ENCODE assay signal across 8 cellular contexts in genomic region chr22:37808294-37808657, GRCh38. TPM values are rescaled to one million over a fixed set of nuclear protein-coding genes. Genes with fewer than 3 reads are reported as not detected.
DNase-seq lines count a peak whose midpoint lies in the region; ATAC-seq and TF ChIP-seq lines count a peak whose summit lies in the region.

No MANE protein-coding gene starts in this region.

- DNase-seq in PC-3: no peak
- DNase-seq in epithelial cell of prostate (ENCODE audit: low read depth, low spot score): no peak
- DNase-seq in osteocyte (ENCODE audit: extremely low spot score, unreplicated experiment): no peak
- no peak for DNase-seq in stimulated activated CD4-positive, alpha-beta T cell treated with anti-CD3 and anti-CD28 coated beads, Interleukin-4, amount 100 ng/mL, for 24 hours
- DNase-seq in NCI-H446 treated with DMSO at 0.1 percent for 48 hours (lab: John Stamatoyannopoulos, UW): no peak
- no peak for DNase-seq in NCI-H524 treated with DMSO at 0.1 percent for 48 hours (lab: John Stamatoyannopoulos, UW)

- peak overlapping the region; percentile 45 for H3K9ac ChIP-seq in PC-3 (ENCODE audit: low read length)

- H3K4me1 Mint-ChIP-seq in osteocyte (ENCODE audit: unreplicated experiment): peaks cover 43% of the 10 kb centered on the region

- peaks cover 42% of the 10 kb centered on the region for H3K27me3 ChIP-seq in DOHH2 (ENCODE audit: control insufficient read depth, low read length)
- H3K27me3 ChIP-seq in PC-3 (ENCODE audit: low read length): no peaks in the 10 kb centered on the region

- H3F3A ChIP-seq in DOHH2 (ENCODE audit: control insufficient read depth, insufficient read depth): peaks cover 2% of the 10 kb centered on the region; the same call in 1 of the 2 replicates
- H3F3A ChIP-seq in PC-3 (ENCODE audit: low read length, unreplicated experiment): peaks cover 18% of the 10 kb centered on the region

- peak overlapping the region; percentile 82 for H3K4me3 Mint-ChIP-seq in osteocyte (ENCODE audit: unreplicated experiment)

- intact Hi-C loops in PC-3 (cut with micrococcal nuclease): loop anchor here (10.0 kb wide), 1 partner anchor 123 kb away; the partner anchor contains the start of gene NOL12

- H4K20me1 ChIP-seq in DOHH2 (ENCODE audit: control insufficient read depth, insufficient read depth, low read depth, low read length): no peaks in the 10 kb centered on the region
- peaks cover 21% of the 10 kb centered on the region for H4K20me1 ChIP-seq in PC-3 (ENCODE audit: low read length)

- no peaks in the 10 kb centered on the region for H3K27me3 Mint-ChIP-seq in osteocyte (ENCODE audit: unreplicated experiment)

- no peak for ATAC-seq in PC-3
- ATAC-seq in GM18868 (IDR thresholded peaks at IDR 0.05; ENCODE audit: unreplicated experiment): no peak

- CTCF ChIA-PET in PC-3 (lab: Charles Lee): interaction anchor here (0.7 kb wide), 1 partner anchor 98 kb away, joined by 9 read pairs; the partner anchor contains the start of gene MICALL1

- H3K27ac Mint-ChIP-seq in osteocyte (ENCODE audit: unreplicated experiment): peak overlapping the region; percentile 84

- H3K4me1 ChIP-seq in DOHH2 (ENCODE audit: control insufficient read depth, low read length): peaks cover 25% of the 10 kb centered on the region
- H3K4me1 ChIP-seq in PC-3 (ENCODE audit: insufficient read depth, low read length): peaks cover 12% of the 10 kb centered on the region

- BruUV-seq in PC-3 (replicated peaks; lab: Mats Ljungman, UMichigan): no TSS peak

- peak overlapping the region; percentile 84 for H3K4me3 ChIP-seq in DOHH2 (ENCODE audit: low read length)
- peak overlapping the region; percentile 100 for H3K4me3 ChIP-seq in PC-3 (ENCODE audit: low read length)

- H3K36me3 ChIP-seq in DOHH2 (ENCODE audit: control insufficient read depth, low read length) (no peaks in the 10 kb centered on the region), PC-3 (ENCODE audit: low read depth, low read length) (no peaks in the 10 kb centered on the region)

- H2AFZ ChIP-seq in PC-3 (ENCODE audit: low read length): peak overlapping the region; percentile 51; the same call in 1 of the 2 replicates

- TF ChIP-seq CTCF in DOHH2 (IDR thresholded peaks at IDR 0.05; ENCODE audit: low read depth, low read length, poor library complexity, severe bottlenecking): no peak
- TF ChIP-seq CTCF in PC-3 (conservative IDR thresholded peaks at IDR 0.05; ENCODE audit: low read depth, low read length): no peak
- no peak for TF ChIP-seq CTCF in osteocyte (IDR thresholded peaks at IDR 0.05)

- H3K9me3 ChIP-seq in DOHH2 (ENCODE audit: control insufficient read depth, insufficient read depth, low read length) (no peaks in the 10 kb centered on the region), PC-3 (ENCODE audit: low read length) (no peaks in the 10 kb centered on the region)

- POLR2A ChIA-PET in PC-3 (lab: Charles Lee; ENCODE audit: unreplicated experiment): interaction anchor here (0.6 to 0.7 kb wide), 2 partner anchors 145 to 202 kb away, joined by 3 to 10 read pairs; partner anchors contain the start of gene POLR2F

- H3K79me2 ChIP-seq in DOHH2 (ENCODE audit: control insufficient read depth, low read length) (no peaks in the 10 kb centered on the region), PC-3 (ENCODE audit: low read length) (peaks cover 30% of the 10 kb centered on the region)

- H3K9me2 ChIP-seq in DOHH2 (replicated peaks; ENCODE audit: control insufficient read depth, low read length): no peaks in the 10 kb centered on the region
- no peaks in the 10 kb centered on the region for H3K9me2 ChIP-seq in PC-3 (replicated peaks; ENCODE audit: low read length)

- peaks cover 2% of the 10 kb centered on the region for H3K36me3 Mint-ChIP-seq in osteocyte (ENCODE audit: unreplicated experiment)

- H3K27ac ChIP-seq in DOHH2 (ENCODE audit: low read depth, low read length): no peak overlapping the region
- H3K27ac ChIP-seq in PC-3 (ENCODE audit: low read length): peak overlapping the region; percentile 16; the same call in 1 of the 2 replicates
- peak overlapping the region; percentile 57 for H3K27ac ChIP-seq in epithelial cell of prostate

- no peaks in the 10 kb centered on the region for H3K9me3 Mint-ChIP-seq in osteocyte (ENCODE audit: unreplicated experiment)

- H3K4me2 ChIP-seq in DOHH2 (ENCODE audit: low read length) (peak overlapping the region; percentile 83), PC-3 (ENCODE audit: low read length) (peak overlapping the region; percentile 98)

RNA-seq across cellular contexts. Expression of gene GCAT, which starts 0.5 kb away (rescaled TPM):
- total RNA-seq in PC-3 (2014; rRNA removed): 26.0 and 33.3 TPM in 2 replicates
- total RNA-seq in osteocyte: 33.4 and 38.0 TPM in 2 replicates

RNA-seq across cellular contexts. Expression of gene GALR3, which starts 14.9 kb away (rescaled TPM):
- total RNA-seq in PC-3 (2014; rRNA removed): not detected in 2 replicates
- 0.48 and 0.63 TPM in 2 replicates for total RNA-seq in osteocyte

RNA-seq across cellular contexts. Expression of gene ANKRD54, which starts 35.9 kb away (rescaled TPM):
- total RNA-seq in PC-3 (2014; rRNA removed) (24.9 and 30.1 TPM in 2 replicates), osteocyte (18.1 and 20.4 TPM in 2 replicates)

RNA-seq across cellular contexts. Expression of gene EIF3L, which starts 40.9 kb away (rescaled TPM):
- total RNA-seq in PC-3 (2014; rRNA removed) (164 and 218 TPM in 2 replicates), osteocyte (435 and 452 TPM in 2 replicates)
